In the genomic region with DNA sequence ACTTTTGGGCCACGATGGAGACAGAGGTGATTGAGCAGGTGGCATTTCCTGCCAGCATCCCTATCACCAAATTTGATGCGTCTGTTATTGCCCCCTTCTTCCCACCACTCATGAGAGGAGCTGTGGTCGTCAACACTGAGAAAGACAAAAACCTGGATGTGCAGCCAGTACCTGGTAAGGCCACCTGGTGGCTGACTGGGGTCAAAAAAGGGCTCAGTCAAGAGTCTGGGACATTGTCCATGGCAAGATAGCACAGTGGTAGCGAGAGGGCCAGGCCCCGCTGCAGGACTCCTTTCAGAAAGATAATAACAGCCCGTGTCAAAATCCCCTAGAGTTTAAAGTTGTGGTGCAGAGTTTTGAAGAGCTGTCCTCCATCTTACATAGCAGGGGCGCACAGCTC, we compare ENCODE assay signal across 1 cellular context.
TF ChIP-seq lines count a peak whose summit lies in the region.

No MANE protein-coding gene starts in this region.

TF ChIP-seq in HCT116, 20 proteins besides CTCF, POLR2A, EP300 and RAD21:
- TF ChIP-seq CBX3 (IDR thresholded peaks at IDR 0.05; ENCODE audit: low read depth), result no peak
- TF ChIP-seq YY1 (IDR thresholded peaks at IDR 0.05; ENCODE audit: extremely low read depth, insufficient replicate concordance, low read depth, low read length), result no peak
- TF ChIP-seq POLR2AphosphoS5 (IDR thresholded peaks at IDR 0.05; ENCODE audit: low read depth, low read length), result no peak
- no peak for TF ChIP-seq SRF (IDR thresholded peaks at IDR 0.05; ENCODE audit: low read depth)
- TF ChIP-seq TCF7L2 (IDR thresholded peaks at IDR 0.05; ENCODE audit: borderline replicate concordance, extremely low read depth, insufficient read depth, insufficient read length), result no peak
- TF ChIP-seq REST (IDR thresholded peaks at IDR 0.05; ENCODE audit: low read depth), result no peak
- TF ChIP-seq JUND (IDR thresholded peaks at IDR 0.05), result no peak
- TF ChIP-seq CEBPB (IDR thresholded peaks at IDR 0.05; ENCODE audit: low read depth), result no peak
- no peak for TF ChIP-seq SIN3A (IDR thresholded peaks at IDR 0.05; ENCODE audit: low read depth)
- TF ChIP-seq ZFX (IDR thresholded peaks at IDR 0.05), result no peak
